Comparison of ENCODE assay signal across 1 cellular context in the genomic region with DNA sequence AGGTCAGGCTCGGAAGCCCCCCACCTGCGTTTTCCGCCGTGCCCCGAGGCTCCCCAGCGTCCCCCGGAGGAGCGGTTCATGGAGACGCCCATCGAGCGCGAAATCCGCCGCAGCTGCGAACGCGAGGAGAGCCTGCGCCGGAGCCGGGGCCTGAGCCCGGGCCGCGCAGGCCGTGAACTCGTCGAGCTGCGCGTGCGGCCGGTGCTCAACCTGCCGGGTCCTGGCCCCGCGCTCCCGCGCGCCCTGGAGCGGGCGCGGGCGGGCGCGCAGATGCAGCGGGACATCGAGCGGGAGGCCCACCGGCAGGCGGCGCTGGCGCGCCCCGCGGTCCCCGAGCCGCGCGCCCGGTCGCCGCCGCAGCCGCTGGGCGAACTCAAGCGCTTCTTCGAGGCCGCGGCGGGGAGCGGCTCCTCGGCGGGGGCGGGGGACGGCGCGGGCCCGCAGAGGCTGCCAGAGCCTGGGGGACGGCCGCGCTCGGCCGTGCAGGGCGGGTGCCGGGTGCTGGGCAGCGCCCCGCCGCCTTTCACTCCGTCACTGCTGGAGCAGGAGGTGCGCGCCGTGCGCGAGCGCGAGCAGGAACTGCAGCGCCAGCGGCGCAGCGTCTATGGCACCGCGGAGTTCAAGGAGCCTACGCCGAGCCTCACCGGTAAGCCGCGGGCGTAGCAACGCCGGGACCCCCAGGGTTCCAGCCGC.
A peak's percentile ranks its signal among the peaks of the same experiment; 100 is the strongest.
TF ChIP-seq lines count a peak whose summit lies in the region.

No MANE protein-coding gene starts in this region.

TF ChIP-seq in GM12878, 131 proteins besides CTCF, POLR2A, EP300 and RAD21 (continued from another document and continues in another):
- TF ChIP-seq EGR1 (IDR thresholded peaks at IDR 0.05; ENCODE audit: borderline replicate concordance in 1 of 2, low read depth in 2 of 2, low read length in 2 of 2) = no peak; a peak in 1 of 3 replicates
- TF ChIP-seq, protein P1, sequence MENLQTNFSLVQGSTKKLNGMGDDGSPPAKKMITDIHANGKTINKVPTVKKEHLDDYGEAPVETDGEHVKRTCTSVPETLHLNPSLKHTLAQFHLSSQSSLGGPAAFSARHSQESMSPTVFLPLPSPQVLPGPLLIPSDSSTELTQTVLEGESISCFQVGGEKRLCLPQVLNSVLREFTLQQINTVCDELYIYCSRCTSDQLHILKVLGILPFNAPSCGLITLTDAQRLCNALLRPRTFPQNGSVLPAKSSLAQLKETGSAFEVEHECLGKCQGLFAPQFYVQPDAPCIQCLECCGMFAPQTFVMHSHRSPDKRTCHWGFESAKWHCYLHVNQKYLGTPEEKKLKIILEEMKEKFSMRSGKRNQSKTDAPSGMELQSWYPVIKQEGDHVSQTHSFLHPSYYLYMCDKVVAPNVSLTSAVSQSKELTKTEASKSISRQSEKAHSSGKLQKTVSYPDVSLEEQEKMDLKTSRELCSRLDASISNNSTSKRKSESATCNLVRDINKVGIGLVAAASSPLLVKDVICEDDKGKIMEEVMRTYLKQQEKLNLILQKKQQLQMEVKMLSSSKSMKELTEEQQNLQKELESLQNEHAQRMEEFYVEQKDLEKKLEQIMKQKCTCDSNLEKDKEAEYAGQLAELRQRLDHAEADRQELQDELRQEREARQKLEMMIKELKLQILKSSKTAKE (IDR thresholded peaks at IDR 0.05; ENCODE audit: low read depth, poor library complexity, severe bottlenecking) = no peak
- no peak for TF ChIP-seq CHD4 (IDR thresholded peaks at IDR 0.05)
- TF ChIP-seq DPF2 (IDR thresholded peaks at IDR 0.05) = peak; percentile 53; the same call in 1 of the 2 replicates
- no peak for TF ChIP-seq TCF3 (IDR thresholded peaks at IDR 0.05; ENCODE audit: borderline replicate concordance, insufficient read depth, low read depth, low read length)
- TF ChIP-seq, protein P2, sequence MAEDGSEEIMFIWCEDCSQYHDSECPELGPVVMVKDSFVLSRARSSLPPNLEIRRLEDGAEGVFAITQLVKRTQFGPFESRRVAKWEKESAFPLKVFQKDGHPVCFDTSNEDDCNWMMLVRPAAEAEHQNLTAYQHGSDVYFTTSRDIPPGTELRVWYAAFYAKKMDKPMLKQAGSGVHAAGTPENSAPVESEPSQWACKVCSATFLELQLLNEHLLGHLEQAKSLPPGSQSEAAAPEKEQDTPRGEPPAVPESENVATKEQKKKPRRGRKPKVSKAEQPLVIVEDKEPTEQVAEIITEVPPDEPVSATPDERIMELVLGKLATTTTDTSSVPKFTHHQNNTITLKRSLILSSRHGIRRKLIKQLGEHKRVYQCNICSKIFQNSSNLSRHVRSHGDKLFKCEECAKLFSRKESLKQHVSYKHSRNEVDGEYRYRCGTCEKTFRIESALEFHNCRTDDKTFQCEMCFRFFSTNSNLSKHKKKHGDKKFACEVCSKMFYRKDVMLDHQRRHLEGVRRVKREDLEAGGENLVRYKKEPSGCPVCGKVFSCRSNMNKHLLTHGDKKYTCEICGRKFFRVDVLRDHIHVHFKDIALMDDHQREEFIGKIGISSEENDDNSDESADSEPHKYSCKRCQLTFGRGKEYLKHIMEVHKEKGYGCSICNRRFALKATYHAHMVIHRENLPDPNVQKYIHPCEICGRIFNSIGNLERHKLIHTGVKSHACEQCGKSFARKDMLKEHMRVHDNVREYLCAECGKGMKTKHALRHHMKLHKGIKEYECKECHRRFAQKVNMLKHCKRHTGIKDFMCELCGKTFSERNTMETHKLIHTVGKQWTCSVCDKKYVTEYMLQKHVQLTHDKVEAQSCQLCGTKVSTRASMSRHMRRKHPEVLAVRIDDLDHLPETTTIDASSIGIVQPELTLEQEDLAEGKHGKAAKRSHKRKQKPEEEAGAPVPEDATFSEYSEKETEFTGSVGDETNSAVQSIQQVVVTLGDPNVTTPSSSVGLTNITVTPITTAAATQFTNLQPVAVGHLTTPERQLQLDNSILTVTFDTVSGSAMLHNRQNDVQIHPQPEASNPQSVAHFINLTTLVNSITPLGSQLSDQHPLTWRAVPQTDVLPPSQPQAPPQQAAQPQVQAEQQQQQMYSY (CRISPR knock-in tag; IDR thresholded peaks at IDR 0.05) = no peak
- TF ChIP-seq WRNIP1 (IDR thresholded peaks at IDR 0.05; ENCODE audit: borderline replicate concordance, low read depth, low read length) = no peak
- no peak for TF ChIP-seq PAX8 (IDR thresholded peaks at IDR 0.05)
- peak; percentile 41; the same call in 1 of the 2 replicates for TF ChIP-seq NR2C1 (IDR thresholded peaks at IDR 0.05)
- no peak for TF ChIP-seq NFIC (IDR thresholded peaks at IDR 0.05; ENCODE audit: low read depth, low read length)
- TF ChIP-seq SMARCA5 (IDR thresholded peaks at IDR 0.05) = peak; percentile 99
- no peak for TF ChIP-seq YBX1 (IDR thresholded peaks at IDR 0.05)
- TF ChIP-seq, protein P3, sequence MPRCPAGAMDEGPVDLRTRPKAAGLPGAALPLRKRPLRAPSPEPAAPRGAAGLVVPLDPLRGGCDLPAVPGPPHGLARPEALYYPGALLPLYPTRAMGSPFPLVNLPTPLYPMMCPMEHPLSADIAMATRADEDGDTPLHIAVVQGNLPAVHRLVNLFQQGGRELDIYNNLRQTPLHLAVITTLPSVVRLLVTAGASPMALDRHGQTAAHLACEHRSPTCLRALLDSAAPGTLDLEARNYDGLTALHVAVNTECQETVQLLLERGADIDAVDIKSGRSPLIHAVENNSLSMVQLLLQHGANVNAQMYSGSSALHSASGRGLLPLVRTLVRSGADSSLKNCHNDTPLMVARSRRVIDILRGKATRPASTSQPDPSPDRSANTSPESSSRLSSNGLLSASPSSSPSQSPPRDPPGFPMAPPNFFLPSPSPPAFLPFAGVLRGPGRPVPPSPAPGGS (IDR thresholded peaks at IDR 0.05; ENCODE audit: borderline replicate concordance, insufficient read depth, low read depth, low read length, poor library complexity, severe bottlenecking) = no peak
- no peak for TF ChIP-seq POLR2AphosphoS5 (IDR thresholded peaks at IDR 0.05; ENCODE audit: low read length)
- no peak for TF ChIP-seq NR2C2 (IDR thresholded peaks at IDR 0.05; ENCODE audit: borderline replicate concordance, control insufficient read depth, insufficient read length, low read depth)
- no peak for TF ChIP-seq RAD51 (IDR thresholded peaks at IDR 0.05)
- TF ChIP-seq STAT3 (IDR thresholded peaks at IDR 0.05; ENCODE audit: low read depth, low read length) = no peak
- no peak for TF ChIP-seq SMAD5 (IDR thresholded peaks at IDR 0.05; ENCODE audit: low read depth)
- TF ChIP-seq, protein P4, sequence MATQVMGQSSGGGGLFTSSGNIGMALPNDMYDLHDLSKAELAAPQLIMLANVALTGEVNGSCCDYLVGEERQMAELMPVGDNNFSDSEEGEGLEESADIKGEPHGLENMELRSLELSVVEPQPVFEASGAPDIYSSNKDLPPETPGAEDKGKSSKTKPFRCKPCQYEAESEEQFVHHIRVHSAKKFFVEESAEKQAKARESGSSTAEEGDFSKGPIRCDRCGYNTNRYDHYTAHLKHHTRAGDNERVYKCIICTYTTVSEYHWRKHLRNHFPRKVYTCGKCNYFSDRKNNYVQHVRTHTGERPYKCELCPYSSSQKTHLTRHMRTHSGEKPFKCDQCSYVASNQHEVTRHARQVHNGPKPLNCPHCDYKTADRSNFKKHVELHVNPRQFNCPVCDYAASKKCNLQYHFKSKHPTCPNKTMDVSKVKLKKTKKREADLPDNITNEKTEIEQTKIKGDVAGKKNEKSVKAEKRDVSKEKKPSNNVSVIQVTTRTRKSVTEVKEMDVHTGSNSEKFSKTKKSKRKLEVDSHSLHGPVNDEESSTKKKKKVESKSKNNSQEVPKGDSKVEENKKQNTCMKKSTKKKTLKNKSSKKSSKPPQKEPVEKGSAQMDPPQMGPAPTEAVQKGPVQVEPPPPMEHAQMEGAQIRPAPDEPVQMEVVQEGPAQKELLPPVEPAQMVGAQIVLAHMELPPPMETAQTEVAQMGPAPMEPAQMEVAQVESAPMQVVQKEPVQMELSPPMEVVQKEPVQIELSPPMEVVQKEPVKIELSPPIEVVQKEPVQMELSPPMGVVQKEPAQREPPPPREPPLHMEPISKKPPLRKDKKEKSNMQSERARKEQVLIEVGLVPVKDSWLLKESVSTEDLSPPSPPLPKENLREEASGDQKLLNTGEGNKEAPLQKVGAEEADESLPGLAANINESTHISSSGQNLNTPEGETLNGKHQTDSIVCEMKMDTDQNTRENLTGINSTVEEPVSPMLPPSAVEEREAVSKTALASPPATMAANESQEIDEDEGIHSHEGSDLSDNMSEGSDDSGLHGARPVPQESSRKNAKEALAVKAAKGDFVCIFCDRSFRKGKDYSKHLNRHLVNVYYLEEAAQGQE (IDR thresholded peaks at IDR 0.05; ENCODE audit: low read depth, low read length) = no peak
- no peak for TF ChIP-seq ESRRA (IDR thresholded peaks at IDR 0.05; ENCODE audit: low read length)
- no peak for TF ChIP-seq MEF2A (IDR thresholded peaks at IDR 0.05; ENCODE audit: insufficient read depth, low read depth, low read length)
- TF ChIP-seq ZNF384 (IDR thresholded peaks at IDR 0.05; ENCODE audit: borderline replicate concordance, low read depth, low read length) = no peak
- TF ChIP-seq CHD1 (IDR thresholded peaks at IDR 0.05; ENCODE audit: low read depth, low read length) = no peak
- TF ChIP-seq YY1 (IDR thresholded peaks at IDR 0.05; ENCODE audit: low read depth, low read length) = peak; percentile 53; the same call in 1 of the 2 replicates
- peak; percentile 67 for TF ChIP-seq GATAD2B (conservative IDR thresholded peaks at IDR 0.05; ENCODE audit: low read depth)
- no peak for TF ChIP-seq KLF5 (IDR thresholded peaks at IDR 0.05; ENCODE audit: partially characterized antibody)
- no peak for TF ChIP-seq MTA3 (IDR thresholded peaks at IDR 0.05; ENCODE audit: borderline replicate concordance, low read length)
- peak in 1 of 2 experiments; percentile 76; a peak in 2 of 4 replicates for TF ChIP-seq BHLHE40 (IDR thresholded peaks at IDR 0.05; ENCODE audit: borderline replicate concordance in 1 of 2, low read depth in 2 of 2, low read length in 1 of 2)
- peak; percentile 65; the same call in 1 of the 2 replicates for TF ChIP-seq ZSCAN29 (IDR thresholded peaks at IDR 0.05)
- no peak for TF ChIP-seq TARDBP (IDR thresholded peaks at IDR 0.05; ENCODE audit: borderline replicate concordance)
- TF ChIP-seq, protein P5, sequence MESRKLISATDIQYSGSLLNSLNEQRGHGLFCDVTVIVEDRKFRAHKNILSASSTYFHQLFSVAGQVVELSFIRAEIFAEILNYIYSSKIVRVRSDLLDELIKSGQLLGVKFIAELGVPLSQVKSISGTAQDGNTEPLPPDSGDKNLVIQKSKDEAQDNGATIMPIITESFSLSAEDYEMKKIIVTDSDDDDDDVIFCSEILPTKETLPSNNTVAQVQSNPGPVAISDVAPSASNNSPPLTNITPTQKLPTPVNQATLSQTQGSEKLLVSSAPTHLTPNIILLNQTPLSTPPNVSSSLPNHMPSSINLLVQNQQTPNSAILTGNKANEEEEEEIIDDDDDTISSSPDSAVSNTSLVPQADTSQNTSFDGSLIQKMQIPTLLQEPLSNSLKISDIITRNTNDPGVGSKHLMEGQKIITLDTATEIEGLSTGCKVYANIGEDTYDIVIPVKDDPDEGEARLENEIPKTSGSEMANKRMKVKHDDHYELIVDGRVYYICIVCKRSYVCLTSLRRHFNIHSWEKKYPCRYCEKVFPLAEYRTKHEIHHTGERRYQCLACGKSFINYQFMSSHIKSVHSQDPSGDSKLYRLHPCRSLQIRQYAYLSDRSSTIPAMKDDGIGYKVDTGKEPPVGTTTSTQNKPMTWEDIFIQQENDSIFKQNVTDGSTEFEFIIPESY (IDR thresholded peaks at IDR 0.05) = no peak
- TF ChIP-seq PAX5 (IDR thresholded peaks at IDR 0.05; ENCODE audit: borderline replicate concordance, low read depth, low read length) = no peak
- TF ChIP-seq, protein P6, sequence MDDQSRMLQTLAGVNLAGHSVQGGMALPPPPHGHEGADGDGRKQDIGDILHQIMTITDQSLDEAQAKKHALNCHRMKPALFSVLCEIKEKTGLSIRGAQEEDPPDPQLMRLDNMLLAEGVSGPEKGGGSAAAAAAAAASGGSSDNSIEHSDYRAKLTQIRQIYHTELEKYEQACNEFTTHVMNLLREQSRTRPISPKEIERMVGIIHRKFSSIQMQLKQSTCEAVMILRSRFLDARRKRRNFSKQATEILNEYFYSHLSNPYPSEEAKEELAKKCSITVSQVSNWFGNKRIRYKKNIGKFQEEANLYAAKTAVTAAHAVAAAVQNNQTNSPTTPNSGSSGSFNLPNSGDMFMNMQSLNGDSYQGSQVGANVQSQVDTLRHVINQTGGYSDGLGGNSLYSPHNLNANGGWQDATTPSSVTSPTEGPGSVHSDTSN (IDR thresholded peaks at IDR 0.05; ENCODE audit: insufficient replicate concordance, low read depth, low read length) = no peak
- TF ChIP-seq, protein P7, sequence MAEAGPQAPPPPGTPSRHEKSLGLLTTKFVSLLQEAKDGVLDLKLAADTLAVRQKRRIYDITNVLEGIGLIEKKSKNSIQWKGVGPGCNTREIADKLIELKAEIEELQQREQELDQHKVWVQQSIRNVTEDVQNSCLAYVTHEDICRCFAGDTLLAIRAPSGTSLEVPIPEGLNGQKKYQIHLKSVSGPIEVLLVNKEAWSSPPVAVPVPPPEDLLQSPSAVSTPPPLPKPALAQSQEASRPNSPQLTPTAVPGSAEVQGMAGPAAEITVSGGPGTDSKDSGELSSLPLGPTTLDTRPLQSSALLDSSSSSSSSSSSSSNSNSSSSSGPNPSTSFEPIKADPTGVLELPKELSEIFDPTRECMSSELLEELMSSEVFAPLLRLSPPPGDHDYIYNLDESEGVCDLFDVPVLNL (IDR thresholded peaks at IDR 0.05; ENCODE audit: low read depth, low read length) = no peak
- peak; percentile 99 for TF ChIP-seq HDAC6 (IDR thresholded peaks at IDR 0.05; ENCODE audit: unreplicated experiment)
- TF ChIP-seq IRF4 (IDR thresholded peaks at IDR 0.05; ENCODE audit: low read depth, low read length) = no peak
- TF ChIP-seq, protein P8, sequence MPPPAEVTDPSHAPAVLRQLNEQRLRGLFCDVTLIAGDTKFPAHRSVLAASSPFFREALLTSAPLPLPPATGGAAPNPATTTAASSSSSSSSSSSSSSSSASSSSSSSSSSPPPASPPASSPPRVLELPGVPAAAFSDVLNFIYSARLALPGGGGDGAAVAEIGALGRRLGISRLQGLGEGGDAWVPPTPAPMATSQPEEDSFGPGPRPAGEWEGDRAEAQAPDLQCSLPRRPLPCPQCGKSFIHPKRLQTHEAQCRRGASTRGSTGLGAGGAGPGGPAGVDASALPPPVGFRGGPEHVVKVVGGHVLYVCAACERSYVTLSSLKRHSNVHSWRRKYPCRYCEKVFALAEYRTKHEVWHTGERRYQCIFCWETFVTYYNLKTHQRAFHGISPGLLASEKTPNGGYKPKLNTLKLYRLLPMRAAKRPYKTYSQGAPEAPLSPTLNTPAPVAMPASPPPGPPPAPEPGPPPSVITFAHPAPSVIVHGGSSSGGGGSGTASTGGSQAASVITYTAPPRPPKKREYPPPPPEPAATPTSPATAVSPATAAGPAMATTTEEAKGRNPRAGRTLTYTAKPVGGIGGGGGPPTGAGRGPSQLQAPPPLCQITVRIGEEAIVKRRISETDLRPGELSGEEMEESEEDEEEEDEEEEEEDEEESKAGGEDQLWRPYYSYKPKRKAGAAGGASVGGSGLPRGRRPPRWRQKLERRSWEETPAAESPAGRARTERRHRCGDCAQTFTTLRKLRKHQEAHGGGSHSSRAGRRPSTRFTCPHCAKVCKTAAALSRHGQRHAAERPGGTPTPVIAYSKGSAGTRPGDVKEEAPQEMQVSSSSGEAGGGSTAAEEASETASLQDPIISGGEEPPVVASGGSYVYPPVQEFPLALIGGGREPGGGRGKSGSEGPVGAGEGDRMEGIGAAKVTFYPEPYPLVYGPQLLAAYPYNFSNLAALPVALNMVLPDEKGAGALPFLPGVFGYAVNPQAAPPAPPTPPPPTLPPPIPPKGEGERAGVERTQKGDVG (CRISPR knock-in tag; IDR thresholded peaks at IDR 0.05) = no peak
- no peak for TF ChIP-seq TBL1XR1 (IDR thresholded peaks at IDR 0.05; ENCODE audit: low read depth, low read length)
- no peak for TF ChIP-seq NFYA (IDR thresholded peaks at IDR 0.05; ENCODE audit: borderline replicate concordance, low read depth, low read length)
- TF ChIP-seq IKZF1 (conservative IDR thresholded peaks at IDR 0.05) = peak; percentile 82
